Comparison of ENCODE assay signal across 8 cellular contexts in genomic region chr5:142716963-142717362, GRCh38.
DNase-seq lines count a peak whose midpoint lies in the region; ATAC-seq, FAIRE-seq and TF ChIP-seq lines count a peak whose summit lies in the region.

No MANE protein-coding gene starts in this region.

- FAIRE-seq in HTR-8/SVneo (lab: Jason Lieb, UNC), result peak; percentile 52

- DNase-seq in AG20443 (ENCODE audit: low spot score), result peak; percentile 71
- peak; percentile 43 for DNase-seq in HTR-8/SVneo (ENCODE audit: insufficient read length, low spot score)
- DNase-seq in SKM-1 (lab: John Stamatoyannopoulos, UW; ENCODE audit: unreplicated experiment), result peak; percentile 35
- DNase-seq in choroid plexus epithelial cell (ENCODE audit: low read depth), result peak; percentile 79
- DNase-seq in kidney tubule cell (ENCODE audit: low spot score), result peak; percentile 71
- DNase-seq in stimulated activated naive B cell treated with anti-CD40 and anti-IgM and Interleukin-4, amounts not matched to agents 10 μg/mL and 1 μg/mL and 100 μg/mL, for 72 hours, result peak; percentile 7
- DNase-seq in NCI-H187 treated with DMSO at 0.1 percent for 48 hours (lab: John Stamatoyannopoulos, UW), result no peak

- no peak overlapping the region for H3K27ac Mint-ChIP-seq in stimulated activated naive B cell treated with anti-CD40 and anti-IgM and Interleukin-4, amounts not matched to agents 10 μg/mL and 1 μg/mL and 100 μg/mL, for 72 hours

- no peak overlapping the region for H3K4me3 Mint-ChIP-seq in stimulated activated naive B cell treated with anti-CD40 and anti-IgM and Interleukin-4, amounts not matched to agents 10 μg/mL and 1 μg/mL and 100 μg/mL, for 72 hours

- no peaks in the 10 kb centered on the region for H3K9me3 Mint-ChIP-seq in stimulated activated naive B cell treated with anti-CD40 and anti-IgM and Interleukin-4, amounts not matched to agents 10 μg/mL and 1 μg/mL and 100 μg/mL, for 72 hours

- peak; percentile 45 for ATAC-seq in GM18861 (IDR thresholded peaks at IDR 0.05; ENCODE audit: unreplicated experiment)
- ATAC-seq in stimulated activated naive B cell treated with anti-CD40 and anti-IgM and Interleukin-4, amounts not matched to agents 10 μg/mL and 1 μg/mL and 100 μg/mL, for 72 hours (replicated peaks), result peak; percentile 62 to 67

- no peak overlapping the region for H3K4me3 ChIP-seq in choroid plexus epithelial cell (ENCODE audit: low read depth, low read length)

- H3K36me3 Mint-ChIP-seq in stimulated activated naive B cell treated with anti-CD40 and anti-IgM and Interleukin-4, amounts not matched to agents 10 μg/mL and 1 μg/mL and 100 μg/mL, for 72 hours, result peaks cover 0 to 1% of the 10 kb centered on the region in 2 donors

- TF ChIP-seq CTCF in choroid plexus epithelial cell (conservative IDR thresholded peaks at IDR 0.05; ENCODE audit: low read depth, low read length), result peak; percentile 86

- H3K27me3 Mint-ChIP-seq in stimulated activated naive B cell treated with anti-CD40 and anti-IgM and Interleukin-4, amounts not matched to agents 10 μg/mL and 1 μg/mL and 100 μg/mL, for 72 hours, result peaks cover 34 to 42% of the 10 kb centered on the region in 2 donors

- H3K4me1 Mint-ChIP-seq in stimulated activated naive B cell treated with anti-CD40 and anti-IgM and Interleukin-4, amounts not matched to agents 10 μg/mL and 1 μg/mL and 100 μg/mL, for 72 hours, result peaks cover 0 to 13% of the 10 kb centered on the region in 2 donors
